22 cellular contexts compared by ENCODE assay signal in genomic region chr16:85194528-85195270, GRCh38.
A peak's percentile ranks its signal among the peaks of the same experiment; 100 is the strongest.
DNase-seq lines count a peak whose midpoint lies in the region; ATAC-seq, FAIRE-seq and TF ChIP-seq lines count a peak whose summit lies in the region.
"Had no signal": no experiment of that assay in that cellular context is flagged by ENCODE, and none has a peak within 500 bp of the region (broad histone marks: within the 10 kb centered on the region; RNA-seq: fewer than 3 reads in every experiment).

No MANE protein-coding gene starts in this region.

- peaks cover 2% of the 10 kb centered on the region for H3K27me3 Mint-ChIP-seq in neural crest cell (ENCODE audit: low read depth)

- H3K9me1 ChIP-seq in endothelial cell of umbilical vein (replicated peaks; ENCODE audit: control insufficient read depth, extremely low read depth, insufficient read depth, low read length): no peaks in the 10 kb centered on the region

- H3K36me3 Mint-ChIP-seq in neural crest cell (ENCODE audit: low read depth): no peaks in the 10 kb centered on the region
- H3K36me3 Mint-ChIP-seq: CD14-positive monocyte, IgD-negative memory B cell had no signal

- H3K36me3 ChIP-seq in heart right ventricle (no peaks in the 10 kb centered on the region), endothelial cell of umbilical vein (ENCODE audit: control insufficient read depth in 2 of 2, extremely low read depth in 1 of 2, insufficient read depth in 2 of 2, low read length in 2 of 2) (no peaks in the 10 kb centered on the region), uterus (no peaks in the 10 kb centered on the region)
- H3K36me3 ChIP-seq: Peyer's patch had no signal

- H3K4me3 Mint-ChIP-seq in neural crest cell: no peak overlapping the region
- H3K4me3 Mint-ChIP-seq: B cell, CD14-positive monocyte, IgD-negative memory B cell had no signal

- FAIRE-seq in endothelial cell of umbilical vein (lab: Jason Lieb, UNC) (no peak), HTR-8/SVneo (lab: Jason Lieb, UNC) (no peak)
- FAIRE-seq: D721Med had no signal

- no TSS peak for BruUV-seq in endothelial cell of umbilical vein (replicated peaks; lab: Mats Ljungman, UMichigan)

- no peaks in the 10 kb centered on the region for H3K9me3 Mint-ChIP-seq in neural crest cell

- no peaks in the 10 kb centered on the region for H3K9me3 ChIP-seq in right cardiac atrium (ENCODE audit: control insufficient read depth, low read length)
- H3K9me3 ChIP-seq in heart right ventricle: peaks cover 0 to 13% (median 8%) of the 10 kb centered on the region in 11 donors
- H3K9me3 ChIP-seq in endothelial cell of umbilical vein (replicated peaks; ENCODE audit: control insufficient read depth, insufficient read depth, low read length): no peaks in the 10 kb centered on the region
- H3K9me3 ChIP-seq in uterus: peaks cover 0 to 10% of the 10 kb centered on the region in 2 donors
- H3K9me3 ChIP-seq: Peyer's patch, SJCRH30 had no signal

- no peak overlapping the region for H3K27ac ChIP-seq in right cardiac atrium (ENCODE audit: low read length)
- no peak overlapping the region for H3K27ac ChIP-seq in heart right ventricle
- H3K27ac ChIP-seq in endothelial cell of umbilical vein (ENCODE audit: insufficient read depth, low read depth, low read length): no peak overlapping the region
- H3K27ac ChIP-seq in uterus: peak overlapping the region; percentile 70 to 73
- H3K27ac ChIP-seq: Peyer's patch, SJCRH30 had no signal

- H3K9ac ChIP-seq in endothelial cell of umbilical vein (replicated peaks; ENCODE audit: extremely low read depth, insufficient read depth, low read length): no peak overlapping the region

- no peaks in the 10 kb centered on the region for H3K79me2 ChIP-seq in endothelial cell of umbilical vein (ENCODE audit: control insufficient read depth, insufficient read depth, low read length)

- ATAC-seq in right cardiac atrium (no peak), heart right ventricle (no peak), HG03108 (IDR thresholded peaks at IDR 0.05; ENCODE audit: unreplicated experiment) (no peak)

- TF ChIP-seq CTCF in heart right ventricle (IDR thresholded peaks at IDR 0.05) (no peak), endothelial cell of umbilical vein (IDR thresholded peaks at IDR 0.05; ENCODE audit: extremely low read depth in 1 of 2, insufficient read depth in 1 of 2, low read depth in 1 of 2, low read length in 2 of 2) (no peak), neural crest cell (conservative IDR thresholded peaks at IDR 0.05) (no peak), uterus (IDR thresholded peaks at IDR 0.05) (no peak)

- H3K27me3 ChIP-seq in right cardiac atrium (ENCODE audit: control insufficient read depth, insufficient read depth) (no peaks in the 10 kb centered on the region), heart right ventricle (no peaks in the 10 kb centered on the region), endothelial cell of umbilical vein (ENCODE audit: control insufficient read depth in 2 of 2, insufficient read depth in 2 of 2, low read length in 2 of 2) (no peaks in the 10 kb centered on the region), uterus (no peaks in the 10 kb centered on the region)
- H3K27me3 ChIP-seq: Peyer's patch, SJCRH30 had no signal

- no peak overlapping the region for H3K4me3 ChIP-seq in right cardiac atrium (ENCODE audit: low read length)
- no peak overlapping the region for H3K4me3 ChIP-seq in heart right ventricle
- H3K4me3 ChIP-seq in endothelial cell of umbilical vein (replicated peaks in 1 of 3; ENCODE audit: insufficient read depth in 1 of 3, low read depth in 1 of 3, low read length in 3 of 3): no peak overlapping the region
- no peak overlapping the region for H3K4me3 ChIP-seq in uterus
- H3K4me3 ChIP-seq: Peyer's patch, SJCRH30 had no signal

- dilution Hi-C loops in endothelial cell of umbilical vein (cut with MboI; ENCODE audit: extremely low pct_ligation_motif_present, low sequenced_read_pairs): no loop called here

- H4K20me1 ChIP-seq in endothelial cell of umbilical vein (replicated peaks; ENCODE audit: control insufficient read depth, extremely low read depth, insufficient read depth, low read length): no peaks in the 10 kb centered on the region

- WGBS in right cardiac atrium: 91% methylated on average over 13 of the region's 13 CpGs
- 93 to 94% methylated on average over 13 of the region's 13 CpGs for WGBS in heart right ventricle, 2 donors

- H3K27ac Mint-ChIP-seq in neural crest cell (ENCODE audit: unreplicated experiment): peak overlapping the region; percentile 11
- H3K27ac Mint-ChIP-seq: B cell, CD14-positive monocyte had no signal

- peaks cover 14% of the 10 kb centered on the region for H3K4me1 ChIP-seq in right cardiac atrium (ENCODE audit: control insufficient read depth, insufficient read depth, low read length)
- H3K4me1 ChIP-seq in heart right ventricle: peaks cover 0 to 60% (median 20%) of the 10 kb centered on the region in 9 donors
- H3K4me1 ChIP-seq in endothelial cell of umbilical vein (ENCODE audit: control insufficient read depth, extremely low read depth, insufficient read depth, low read length): no peaks in the 10 kb centered on the region
- peaks cover 11 to 26% of the 10 kb centered on the region in 2 donors for H3K4me1 ChIP-seq in uterus

- TF ChIP-seq POLR2A in endothelial cell of umbilical vein (IDR thresholded peaks at IDR 0.05; ENCODE audit: low read depth, low read length) (no peak), uterus (IDR thresholded peaks at IDR 0.05) (no peak)

- no peak overlapping the region for H2AFZ ChIP-seq in endothelial cell of umbilical vein (ENCODE audit: low read depth, low read length)

- no peak overlapping the region for H3K4me2 ChIP-seq in endothelial cell of umbilical vein (ENCODE audit: insufficient read depth, low read length)

- intact Hi-C loops in right cardiac atrium (cut with DNase I): no loop called here
- intact Hi-C loops in heart right ventricle (cut with DNase I): no loop called here
- intact Hi-C loops in endothelial cell of umbilical vein (cut with micrococcal nuclease): no loop called here
- intact Hi-C loops in uterus (cut with DNase I; ENCODE audit: low total_unique reads): no loop called here

- POLR2A ChIA-PET in endothelial cell of umbilical vein (lab: Charles Lee): no interaction called here

- peaks cover 44% of the 10 kb centered on the region for H3K4me1 Mint-ChIP-seq in neural crest cell
- H3K4me1 Mint-ChIP-seq: B cell, CD14-positive monocyte, IgD-negative memory B cell had no signal

- CTCF ChIA-PET in endothelial cell of umbilical vein (lab: Charles Lee): interaction anchor here (0.7 kb wide), 1 partner anchor 80 kb away, joined by 3 read pairs; no protein-coding TSS in a partner anchor

- DNase-seq in right cardiac atrium (peak in 2 of 3 donors; percentile 0 to 37), heart right ventricle (no peak), endothelial cell of umbilical vein (ENCODE audit: low read depth, low spot score) (peak; percentile 13), neural crest cell (ENCODE audit: low read depth, low spot score) (no peak), uterus (no peak), T-helper 2 cell (no peak), HTR-8/SVneo (ENCODE audit: insufficient read length, low spot score) (no peak)
- DNase-seq: DMS53, GDM1, Kasumi-1, NCI-H1694, NCI-H2081 treated with DMSO at 0.1 percent for 48 hours, NCI-H2171 treated with DMSO at 0.1 percent for 48 hours, NCI-H524 treated with DMSO at 0.1 percent for 48 hours, NCI-H82, Peyer's patch, SJCRH30 had no signal

TF ChIP-seq in endothelial cell of umbilical vein, 7 proteins besides CTCF, POLR2A, EP300 and RAD21:
- TF ChIP-seq EZH2 (IDR thresholded peaks at IDR 0.05; ENCODE audit: borderline replicate concordance, low read depth, low read length, severe bottlenecking): no peak
- TF ChIP-seq GATA2 (IDR thresholded peaks at IDR 0.05; ENCODE audit: insufficient read depth, insufficient read length, low read depth, low read length): no peak
- no peak for TF ChIP-seq MYC (IDR thresholded peaks at IDR 0.05; ENCODE audit: low read depth, low read length)
- no peak for TF ChIP-seq JUN (IDR thresholded peaks at IDR 0.05; ENCODE audit: borderline replicate concordance, insufficient read depth, insufficient read length, low read depth)

Comparison
In these comparisons a context has a peak if more than half of its experiments do, and no peak if none do; other contexts are left out.
1. DNase-seq: peak in right cardiac atrium (2 of 3) and endothelial cell of umbilical vein (single experiment); none in heart right ventricle (0 of 2), neural crest cell (single experiment), uterus (0 of 2), T-helper 2 cell (0 of 5) and HTR-8/SVneo (single experiment).
2. H3K27ac ChIP-seq: peak in uterus (2 of 2); none in right cardiac atrium (single experiment), heart right ventricle (0 of 10) and endothelial cell of umbilical vein (single experiment).